34 cellular contexts compared by ENCODE assay signal in the genomic region with DNA sequence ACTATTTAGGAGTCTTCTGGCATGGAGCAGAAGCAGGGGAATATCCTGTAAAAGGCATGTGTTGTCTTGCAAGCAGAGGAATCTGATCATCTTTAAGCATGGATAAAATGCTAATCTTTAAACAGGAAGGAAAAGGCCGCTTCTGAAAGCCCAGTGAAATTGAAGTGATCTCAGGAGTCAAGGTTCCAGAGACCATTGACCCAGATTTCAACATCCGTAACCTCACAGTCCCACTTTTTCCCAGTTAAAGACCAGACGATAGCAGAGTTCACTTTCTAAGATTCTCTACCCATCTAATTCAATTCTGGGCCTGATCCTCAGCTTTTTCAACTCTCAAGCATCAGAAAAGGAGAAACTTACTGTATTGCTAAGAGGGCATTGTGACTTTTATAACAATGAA.
"Had no signal": no experiment of that assay in that cellular context is flagged by ENCODE, and none has a peak within 500 bp of the region (broad histone marks: within the 10 kb centered on the region; RNA-seq: fewer than 3 reads in every experiment).

No MANE protein-coding gene starts in this region.

- H3K4me3 ChIP-seq: MG63 had no signal

- DNase-seq: Karpas-422, Kasumi-1, MG63, MM.1S, MV-4-11, NCI-H1048, NCI-H1092, NCI-H1092 treated with DMSO at 0.1 percent for 48 hours, NCI-H1105, NCI-H1105 treated with DMSO at 0.1 percent for 48 hours, NCI-H1417, NCI-H1417 treated with DMSO at 0.1 percent for 48 hours, NCI-H1436, NCI-H1436 treated with DMSO at 0.1 percent for 48 hours, NCI-H146, NCI-H1694, NCI-H1694 treated with DMSO at 0.1 percent for 48 hours, NCI-H187, NCI-H187 treated with DMSO at 0.1 percent for 48 hours, NCI-H1930, NCI-H2029, NCI-H2029 treated with DMSO at 0.1 percent for 48 hours, NCI-H2081, NCI-H2081 treated with DMSO at 0.1 percent for 48 hours, NCI-H2107, NCI-H2171, NCI-H2171 treated with DMSO at 0.1 percent for 48 hours, NCI-H2227 treated with DMSO at 0.1 percent for 48 hours, NCI-H226, NCI-H345, NCI-H446, NCI-H446 treated with DMSO at 0.1 percent for 48 hours, NCI-H510A, NCI-H510A treated with DMSO at 0.1 percent for 48 hours had no signal

- H3K9me3 ChIP-seq: MG63 had no signal

- H3K36me3 ChIP-seq: MG63 had no signal

- H3K27me3 ChIP-seq: MG63 had no signal
